12 cellular contexts compared by ENCODE assay signal in the genomic region with DNA sequence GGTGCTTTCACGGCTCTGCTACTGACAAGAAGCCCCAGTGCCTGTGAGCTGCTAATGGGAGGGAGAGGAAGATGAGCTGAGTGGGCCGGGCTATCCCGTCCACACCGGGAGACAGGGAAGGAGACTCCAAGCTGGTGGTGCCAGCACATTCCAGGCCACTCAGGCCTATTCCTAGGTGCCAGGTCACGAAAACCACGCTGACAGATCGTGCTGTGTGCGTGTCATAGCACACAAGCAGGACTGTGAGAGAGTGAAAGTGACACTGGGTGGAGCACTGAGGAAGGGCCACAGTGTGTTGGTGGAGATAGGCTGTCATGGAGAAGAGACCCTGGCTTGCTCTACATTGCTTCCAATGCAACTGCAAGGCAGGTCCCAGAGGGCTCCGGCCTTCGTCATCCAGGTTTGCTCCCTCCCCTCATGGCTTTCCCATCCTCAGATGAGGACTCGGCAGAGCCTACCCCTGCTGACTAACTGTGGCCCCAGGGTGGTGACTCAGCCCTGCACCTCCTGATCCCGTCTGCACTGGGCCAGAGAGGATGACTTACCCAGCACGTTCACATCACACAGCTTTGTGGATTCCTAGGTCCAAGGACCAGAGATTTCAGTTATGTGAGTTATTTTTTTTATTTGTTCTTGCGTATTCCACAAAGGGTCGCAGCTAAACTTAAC.
DNase-seq lines count a peak whose midpoint lies in the region; ATAC-seq and TF ChIP-seq lines count a peak whose summit lies in the region.
"Had no signal": no experiment of that assay in that cellular context is flagged by ENCODE, and none has a peak within 500 bp of the region (broad histone marks: within the 10 kb centered on the region; RNA-seq: fewer than 3 reads in every experiment).

No MANE protein-coding gene starts in this region.

- H3K79me2 ChIP-seq in hepatocyte, result peaks cover 5% of the 10 kb centered on the region

- no peaks in the 10 kb centered on the region for H3K9me3 ChIP-seq in right cardiac atrium (ENCODE audit: control insufficient read depth, low read length)
- no peaks in the 10 kb centered on the region for H3K9me3 ChIP-seq in adrenal gland (replicated peaks in 1 of 3)
- no peaks in the 10 kb centered on the region for H3K9me3 ChIP-seq in hepatocyte (ENCODE audit: low read depth)
- H3K9me3 ChIP-seq: vagina had no signal

- no peaks in the 10 kb centered on the region for H3K9me2 ChIP-seq in hepatocyte (replicated peaks; ENCODE audit: insufficient read depth)

- H3K27ac ChIP-seq in right cardiac atrium (ENCODE audit: low read length), result peak overlapping the region; percentile 70
- H3K27ac ChIP-seq in adrenal gland, result peak overlapping the region in 2 of 5 donors; percentile 13 to 44
- peak overlapping the region; percentile 97 for H3K27ac ChIP-seq in hepatocyte
- H3K27ac ChIP-seq: vagina, WERI-Rb-1 had no signal

- H3K27me3 ChIP-seq in right cardiac atrium (ENCODE audit: control insufficient read depth, insufficient read depth), result no peaks in the 10 kb centered on the region
- H3K27me3 ChIP-seq in adrenal gland, result no peaks in the 10 kb centered on the region
- H3K27me3 ChIP-seq in hepatocyte, result no peaks in the 10 kb centered on the region
- H3K27me3 ChIP-seq: vagina had no signal

- no peaks in the 10 kb centered on the region for H4K20me1 ChIP-seq in hepatocyte (ENCODE audit: insufficient read depth, poor library complexity, severe bottlenecking)

- H3K4me2 ChIP-seq in hepatocyte, result no peak overlapping the region

- H2AFZ ChIP-seq in hepatocyte, result no peak overlapping the region

- DNase-seq in right cardiac atrium, result no peak
- no peak for DNase-seq in Right ventricle myocardium inferior (ENCODE audit: missing footprints)
- DNase-seq in adrenal gland, result peak in 5 of 7 donors; percentile 60 to 82 (median 75)
- peak; percentile 65 for DNase-seq in hepatocyte (ENCODE audit: low spot score)
- DNase-seq in NCI-H1436 (lab: John Stamatoyannopoulos, UW), result no peak
- no peak for DNase-seq in stimulated activated CD4-positive, alpha-beta T cell treated with anti-CD3 and anti-CD28 coated beads, Interleukin-2, amount 100 ng/mL, for 24 hours
- DNase-seq: CD4-positive, CD25-positive, alpha-beta regulatory T cell; NCI-H2107 had no signal

- WGBS in right cardiac atrium, result 84% methylated on average over 15 of the region's 15 CpGs
- 72 to 87% (median 78%) methylated on average over 12 to 15 of the region's 15 CpGs for WGBS in adrenal gland, 4 donors
- 83% methylated on average over 15 of the region's 15 CpGs for WGBS in hepatocyte (ENCODE audit: low lambda C conversion rate, missing lambda C conversion rate)

- no peak for TF ChIP-seq POLR2A in adrenal gland (IDR thresholded peaks at IDR 0.05)

- H3K4me3 ChIP-seq in right cardiac atrium (ENCODE audit: low read length), result no peak overlapping the region
- H3K4me3 ChIP-seq in adrenal gland, result no peak overlapping the region
- H3K4me3 ChIP-seq in hepatocyte, result no peak overlapping the region
- H3K4me3 ChIP-seq: vagina had no signal

- H3K36me3 ChIP-seq in adrenal gland (replicated peaks in 1 of 2), result peaks cover 0 to 21% of the 10 kb centered on the region in 2 donors
- H3K36me3 ChIP-seq in hepatocyte (replicated peaks; ENCODE audit: insufficient read depth, low read depth), result no peaks in the 10 kb centered on the region
- H3K36me3 ChIP-seq: WERI-Rb-1 had no signal

- ATAC-seq in right cardiac atrium (peak; percentile 54 to 57), Right ventricle myocardium inferior (no peak), GM18517 (IDR thresholded peaks at IDR 0.05; ENCODE audit: unreplicated experiment) (no peak), GM19467 (IDR thresholded peaks at IDR 0.05; ENCODE audit: unreplicated experiment) (no peak)

- intact Hi-C loops in right cardiac atrium (cut with DNase I), result no loop called here
- intact Hi-C loops in Right ventricle myocardium inferior (cut with DNase I), result no loop called here
- intact Hi-C loops in adrenal gland (cut with DNase I), result no loop called here

- TF ChIP-seq CTCF in adrenal gland (IDR thresholded peaks at IDR 0.05), result no peak
- TF ChIP-seq CTCF in hepatocyte (IDR thresholded peaks at IDR 0.05; ENCODE audit: poor library complexity), result no peak

- H3K4me1 ChIP-seq in right cardiac atrium (ENCODE audit: control insufficient read depth, insufficient read depth, low read length) (peaks cover 19% of the 10 kb centered on the region), adrenal gland (replicated peaks in 1 of 2) (peaks cover 0 to 4% of the 10 kb centered on the region in 2 donors), hepatocyte (ENCODE audit: insufficient read depth) (peaks cover 53% of the 10 kb centered on the region)

Comparison
In these comparisons a context has a peak if more than half of its experiments do, and no peak if none do; other contexts are left out.
1. ATAC-seq: peak in right cardiac atrium (2 of 2); none in Right ventricle myocardium inferior (single experiment), GM18517 (single experiment) and GM19467 (single experiment).
2. DNase-seq: peak in adrenal gland (5 of 7) and hepatocyte (single experiment); none in right cardiac atrium (0 of 3), Right ventricle myocardium inferior (single experiment), NCI-H1436 (single experiment) and stimulated activated CD4-positive, alpha-beta T cell treated with anti-CD3 and anti-CD28 coated beads, Interleukin-2, amount 100 ng/mL, for 24 hours (0 of 2).